In the genomic region with DNA sequence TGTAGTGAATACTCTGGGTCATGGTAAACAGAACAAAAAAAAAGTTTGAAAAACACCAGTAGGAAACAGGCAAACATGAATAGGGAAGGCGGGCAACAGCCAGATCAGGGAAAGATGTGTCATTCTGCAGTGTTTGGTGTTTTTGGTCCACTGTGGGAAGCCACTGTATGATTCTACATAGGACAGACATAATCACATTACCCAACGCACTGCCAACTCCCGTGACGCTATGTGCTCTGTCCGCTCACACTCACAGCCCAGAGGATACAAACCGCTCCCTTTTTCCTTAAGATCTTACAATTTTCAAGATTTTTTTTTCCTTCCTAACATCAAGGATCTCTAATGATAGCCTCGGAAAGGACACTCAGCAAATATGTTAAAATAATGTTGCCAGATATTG, we compare ENCODE assay signal across 23 cellular contexts. TPM values are rescaled to one million over a fixed set of nuclear protein-coding genes. Genes with fewer than 3 reads are reported as not detected.
DNase-seq lines count a peak whose midpoint lies in the region; ATAC-seq lines count a peak whose summit lies in the region.
"Had no signal": no experiment of that assay in that cellular context is flagged by ENCODE, and none has a peak within 500 bp of the region (broad histone marks: within the 10 kb centered on the region; RNA-seq: fewer than 3 reads in every experiment).

No MANE protein-coding gene starts in this region.

- peak overlapping the region; percentile 94 for H3K27ac Mint-ChIP-seq in activated CD8-positive, alpha-beta memory T cell treated with anti-CD3 and anti-CD28 coated beads, Interleukin-2, amount 10 ng/mL, durations not matched to agents 7 days and 5 days
- H3K27ac Mint-ChIP-seq in IgD-negative memory B cell: peak overlapping the region in 2 of 3 donors; percentile 17 to 18
- H3K27ac Mint-ChIP-seq in activated naive CD8-positive, alpha-beta T cell: peak overlapping the region; percentile 99
- H3K27ac Mint-ChIP-seq in stimulated activated naive B cell treated with anti-CD40 and anti-IgM and Interleukin-4, amounts not matched to agents 10 μg/mL and 1 μg/mL and 100 μg/mL, for 72 hours: peak overlapping the region; percentile 20
- H3K27ac Mint-ChIP-seq: neural progenitor cell had no signal

- peak overlapping the region; percentile 78 for H3K4me3 Mint-ChIP-seq in activated CD8-positive, alpha-beta memory T cell treated with anti-CD3 and anti-CD28 coated beads, Interleukin-2, amount 10 ng/mL, durations not matched to agents 7 days and 5 days
- peak overlapping the region; percentile 10 to 67 (median 36) for H3K4me3 Mint-ChIP-seq in IgD-negative memory B cell
- peak overlapping the region; percentile 85 for H3K4me3 Mint-ChIP-seq in activated naive CD8-positive, alpha-beta T cell
- H3K4me3 Mint-ChIP-seq in stimulated activated naive B cell treated with anti-CD40 and anti-IgM and Interleukin-4, amounts not matched to agents 10 μg/mL and 1 μg/mL and 100 μg/mL, for 72 hours: peak overlapping the region in 1 of 2 donors; percentile 73
- H3K4me3 Mint-ChIP-seq: neural progenitor cell had no signal

- no peaks in the 10 kb centered on the region for H3K9me3 Mint-ChIP-seq in activated CD8-positive, alpha-beta memory T cell treated with anti-CD3 and anti-CD28 coated beads, Interleukin-2, amount 10 ng/mL, durations not matched to agents 7 days and 5 days (ENCODE audit: low read depth)
- no peaks in the 10 kb centered on the region for H3K9me3 Mint-ChIP-seq in IgD-negative memory B cell
- H3K9me3 Mint-ChIP-seq in activated naive CD8-positive, alpha-beta T cell (ENCODE audit: low read depth): no peaks in the 10 kb centered on the region
- H3K9me3 Mint-ChIP-seq in stimulated activated naive B cell treated with anti-CD40 and anti-IgM and Interleukin-4, amounts not matched to agents 10 μg/mL and 1 μg/mL and 100 μg/mL, for 72 hours: no peaks in the 10 kb centered on the region
- H3K9me3 Mint-ChIP-seq: neural progenitor cell had no signal

- H3K36me3 Mint-ChIP-seq in activated CD8-positive, alpha-beta memory T cell treated with anti-CD3 and anti-CD28 coated beads, Interleukin-2, amount 10 ng/mL, durations not matched to agents 7 days and 5 days: peaks cover 6% of the 10 kb centered on the region
- no peaks in the 10 kb centered on the region for H3K36me3 Mint-ChIP-seq in IgD-negative memory B cell
- peaks cover 41% of the 10 kb centered on the region for H3K36me3 Mint-ChIP-seq in activated naive CD8-positive, alpha-beta T cell
- peaks cover 5 to 9% of the 10 kb centered on the region in 2 donors for H3K36me3 Mint-ChIP-seq in stimulated activated naive B cell treated with anti-CD40 and anti-IgM and Interleukin-4, amounts not matched to agents 10 μg/mL and 1 μg/mL and 100 μg/mL, for 72 hours

- no peak for DNase-seq in activated CD8-positive, alpha-beta memory T cell treated with anti-CD3 and anti-CD28 coated beads, Interleukin-2, amount 10 ng/mL, durations not matched to agents 7 days and 5 days
- no peak for DNase-seq in activated CD8-positive, alpha-beta memory T cell treated with anti-CD3 and anti-CD28 coated beads for 24 hours
- DNase-seq in stimulated activated naive B cell treated with anti-CD40 and anti-IgM and Interleukin-4, amounts not matched to agents 10 μg/mL and 1 μg/mL and 100 μg/mL, for 72 hours: no peak
- DNase-seq in AML-193 (lab: John Stamatoyannopoulos, UW) (no peak), UCSD-AML1 (lab: John Stamatoyannopoulos, UW; ENCODE audit: unreplicated experiment) (no peak), activated gamma-delta T cell treated with Interleukin-2 at 50 U/mL for 16 hours (no peak)
- DNase-seq: ACHN; activated CD4-positive, CD25-positive, alpha-beta regulatory T cell treated with anti-CD3 and anti-CD28 coated beads, Interleukin-2, amount 50 U/mL, for 72 hours; anterior cingulate cortex; caudate nucleus; DMS79; dorsolateral prefrontal cortex; NCI-H82; PC-9; SJCRH30; stimulated activated CD4-positive, alpha-beta T cell treated with anti-CD3 and anti-CD28 coated beads, Interleukin-2, amount 100 ng/mL, for 48 hours; substantia nigra; uterus had no signal

- peaks cover 31% of the 10 kb centered on the region for H3K4me1 Mint-ChIP-seq in activated CD8-positive, alpha-beta memory T cell treated with anti-CD3 and anti-CD28 coated beads, Interleukin-2, amount 10 ng/mL, durations not matched to agents 7 days and 5 days
- peaks cover 0 to 7% (median 1%) of the 10 kb centered on the region in 3 donors for H3K4me1 Mint-ChIP-seq in IgD-negative memory B cell
- peaks cover 91% of the 10 kb centered on the region for H3K4me1 Mint-ChIP-seq in activated naive CD8-positive, alpha-beta T cell (ENCODE audit: low read depth)
- peaks cover 5 to 21% of the 10 kb centered on the region in 2 donors for H3K4me1 Mint-ChIP-seq in stimulated activated naive B cell treated with anti-CD40 and anti-IgM and Interleukin-4, amounts not matched to agents 10 μg/mL and 1 μg/mL and 100 μg/mL, for 72 hours

- ATAC-seq in activated CD8-positive, alpha-beta memory T cell treated with anti-CD3 and anti-CD28 coated beads, Interleukin-2, amount 10 ng/mL, durations not matched to agents 7 days and 5 days: no peak
- ATAC-seq in stimulated activated naive B cell treated with anti-CD40 and anti-IgM and Interleukin-4, amounts not matched to agents 10 μg/mL and 1 μg/mL and 100 μg/mL, for 72 hours (replicated peaks): no peak
- ATAC-seq: esophagus mucosa, HepG2 had no signal

- no peaks in the 10 kb centered on the region for H3K27me3 Mint-ChIP-seq in activated CD8-positive, alpha-beta memory T cell treated with anti-CD3 and anti-CD28 coated beads, Interleukin-2, amount 10 ng/mL, durations not matched to agents 7 days and 5 days
- H3K27me3 Mint-ChIP-seq in IgD-negative memory B cell: peaks cover 1% of the 10 kb centered on the region
- no peaks in the 10 kb centered on the region for H3K27me3 Mint-ChIP-seq in activated naive CD8-positive, alpha-beta T cell
- no peaks in the 10 kb centered on the region for H3K27me3 Mint-ChIP-seq in stimulated activated naive B cell treated with anti-CD40 and anti-IgM and Interleukin-4, amounts not matched to agents 10 μg/mL and 1 μg/mL and 100 μg/mL, for 72 hours

- CTCF ChIA-PET in activated CD8-positive, alpha-beta memory T cell treated with anti-CD3 and anti-CD28 coated beads, Interleukin-2, amount 10 ng/mL, durations not matched to agents 7 days and 5 days (lab: Charles Lee): no interaction called here

RNA-seq across cellular contexts. Expression of gene HADH, which starts 59.3 kb away (rescaled TPM):
- 10 to 100 TPM; 47.3 to 51.1 TPM for total RNA-seq in activated CD8-positive, alpha-beta memory T cell treated with anti-CD3 and anti-CD28 coated beads, Interleukin-2, amount 10 ng/mL, durations not matched to agents 7 days and 5 days
- 49.4 TPM for polyA plus RNA-seq in IgD-negative memory B cell

Comparison
In these comparisons a context has a peak if more than half of its experiments do, and no peak if none do; other contexts are left out.
1. H3K27ac Mint-ChIP-seq: peak in every context shown above with its lines; median percentile 99 in activated naive CD8-positive, alpha-beta T cell; 94 in activated CD8-positive, alpha-beta memory T cell treated with anti-CD3 and anti-CD28 coated beads, Interleukin-2, amount 10 ng/mL, durations not matched to agents 7 days and 5 days; 20 in stimulated activated naive B cell treated with anti-CD40 and anti-IgM and Interleukin-4, amounts not matched to agents 10 μg/mL and 1 μg/mL and 100 μg/mL, for 72 hours; 18 in IgD-negative memory B cell.